Comparison of ENCODE assay signal across 23 cellular contexts in the genomic region with DNA sequence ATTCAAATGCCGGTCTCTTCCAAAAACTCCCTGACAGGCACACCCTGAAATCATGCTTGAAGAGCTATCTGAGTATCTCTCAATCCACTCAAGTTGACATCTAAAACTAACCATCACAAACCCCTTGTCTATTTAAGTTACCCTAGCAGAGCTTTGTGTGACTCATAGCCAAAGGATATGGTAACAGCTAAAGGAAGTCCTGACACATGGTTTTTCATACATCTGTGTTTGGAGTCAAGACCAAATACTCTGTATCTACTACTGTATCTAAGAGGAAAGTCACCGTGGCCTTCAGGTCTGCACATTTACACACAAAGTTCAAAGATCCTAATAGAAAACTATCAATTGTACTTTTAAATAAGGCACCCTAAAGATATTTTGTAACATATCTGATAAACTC.
"Had no signal": no experiment of that assay in that cellular context is flagged by ENCODE, and none has a peak within 500 bp of the region (broad histone marks: within the 10 kb centered on the region; RNA-seq: fewer than 3 reads in every experiment).

No MANE protein-coding gene starts in this region.

- H3K4me2 ChIP-seq: PC-9 had no signal

- H3K4me1 ChIP-seq: ascending aorta had no signal

- H3K27me3 ChIP-seq: ascending aorta, cardiac muscle cell had no signal

- ATAC-seq: activated naive CD4-positive, alpha-beta T cell treated with anti-CD3 and anti-CD28 coated beads, Interleukin-2, amount 50 U/mL, for 72 hours; activated naive CD8-positive, alpha-beta T cell treated with anti-CD3 and anti-CD28 coated beads, Interleukin-2, amount 50 U/mL, for 24 hours; activated T-cell treated with anti-CD3 and anti-CD28 coated beads, Interleukin-2, amount 50 U/mL, for 4 hours had no signal

- H2AFZ ChIP-seq: PC-9 had no signal

- H3K27ac ChIP-seq: ascending aorta, cardiac muscle cell, PC-9, VCaP had no signal

- H3K4me3 ChIP-seq: ascending aorta, cardiac muscle cell, PC-9 had no signal

- DNase-seq: activated CD4-positive, alpha-beta memory T cell treated with anti-CD3 and anti-CD28 coated beads for 36 hours; activated CD4-positive, alpha-beta T cell treated with anti-CD3 and anti-CD28 coated beads, Interleukin-2, amount 10 ng/mL, durations not matched to agents 7 days and 5 days; activated CD4-positive, CD25-positive, alpha-beta regulatory T cell; activated CD8-positive, alpha-beta memory T cell treated with anti-CD3 and anti-CD28 coated beads for 24 hours; activated effector memory CD4-positive, alpha-beta T cell treated with anti-CD3 and anti-CD28 coated beads, Interleukin-2, amount 50 U/mL, for 16 hours; activated naive CD4-positive, alpha-beta T cell treated with Interleukin-2 at 50 U/mL for 16 hours; activated naive CD8-positive, alpha-beta T cell treated with anti-CD3 and anti-CD28 coated beads, Interleukin-2, amount 50 U/mL, for 24 hours; activated T-cell treated with anti-CD3 and anti-CD28 coated beads, Interleukin-2, amount 50 U/mL, for 4 hours; amniotic stem cell; MV-4-11; NCI-H1092 treated with DMSO at 0.1 percent for 48 hours; NCI-H1417 treated with DMSO at 0.1 percent for 48 hours; NCI-H1694; NCI-H2029; NCI-H2107; NCI-H524; PC-9; SIG-M5; T-helper 1 cell had no signal

- H3K36me3 ChIP-seq: ascending aorta, cardiac muscle cell had no signal

- H3K9me3 ChIP-seq: ascending aorta had no signal
